Comparison of ENCODE assay signal across 19 cellular contexts in the genomic region with DNA sequence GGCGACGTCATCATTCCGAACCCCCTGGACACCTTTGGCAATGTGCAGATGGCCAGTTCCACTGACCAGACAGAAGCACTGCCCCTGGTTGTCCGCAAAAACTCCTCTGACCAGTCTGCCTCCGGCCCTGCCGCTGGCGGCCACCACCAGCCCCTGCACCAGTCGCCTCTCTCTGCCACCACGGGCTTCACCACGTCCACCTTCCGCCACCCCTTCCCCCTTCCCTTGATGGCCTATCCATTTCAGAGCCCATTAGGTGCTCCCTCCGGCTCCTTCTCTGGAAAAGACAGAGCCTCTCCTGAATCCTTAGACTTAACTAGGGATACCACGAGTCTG. TPM values are rescaled to one million over a fixed set of nuclear protein-coding genes. Genes with fewer than 3 reads are reported as not detected.
"Had no signal": no experiment of that assay in that cellular context is flagged by ENCODE, and none has a peak within 500 bp of the region (broad histone marks: within the 10 kb centered on the region; RNA-seq: fewer than 3 reads in every experiment).

No MANE protein-coding gene starts in this region.

- H3K4me3 Mint-ChIP-seq: activated CD4-positive, alpha-beta T cell treated with anti-CD3 and anti-CD28 coated beads, Interleukin-2, amount 10 ng/mL, durations not matched to agents 24 days and 14 days; activated CD8-positive, alpha-beta memory T cell treated with anti-CD3 and anti-CD28 coated beads, Interleukin-2, amount 10 ng/mL, durations not matched to agents 7 days and 5 days; activated CD8-positive, alpha-beta T cell treated with anti-CD3 and anti-CD28 coated beads for 36 hours; activated naive CD8-positive, alpha-beta T cell treated with anti-CD3 and anti-CD28 coated beads, Interleukin-2, amount 50 U/mL, for 24 hours; activated T-helper 1 cell treated with anti-CD3 and anti-CD28 coated beads, Interleukin-12 subunit alpha, Interleukin-12 subunit beta, Interleukin-2, Interleukin-4 antibody, amounts not matched to agents 30 ng/mL and 10 ng/mL and 1 ng/mL, durations not matched to agents 14 hours and 24 hours and 36 hours; naive thymus-derived CD4-positive, alpha-beta T cell; neural progenitor cell; T-helper 17 cell had no signal

- H3K36me3 Mint-ChIP-seq: activated CD8-positive, alpha-beta memory T cell treated with anti-CD3 and anti-CD28 coated beads, Interleukin-2, amount 10 ng/mL, durations not matched to agents 7 days and 5 days had no signal

- H3K4me1 Mint-ChIP-seq: activated CD4-positive, alpha-beta T cell treated with anti-CD3 and anti-CD28 coated beads, Interleukin-2, amount 10 ng/mL, durations not matched to agents 24 days and 14 days; activated CD8-positive, alpha-beta memory T cell treated with anti-CD3 and anti-CD28 coated beads, Interleukin-2, amount 10 ng/mL, durations not matched to agents 7 days and 5 days; activated naive CD8-positive, alpha-beta T cell treated with anti-CD3 and anti-CD28 coated beads, Interleukin-2, amount 50 U/mL, for 24 hours; T-helper 17 cell had no signal

- H3K9me3 Mint-ChIP-seq: activated CD4-positive, alpha-beta T cell treated with anti-CD3 and anti-CD28 coated beads, Interleukin-2, amount 10 ng/mL, durations not matched to agents 24 days and 14 days; activated CD8-positive, alpha-beta T cell treated with anti-CD3 and anti-CD28 coated beads for 36 hours; activated naive CD8-positive, alpha-beta T cell treated with anti-CD3 and anti-CD28 coated beads, Interleukin-2, amount 50 U/mL, for 24 hours; activated T-helper 1 cell treated with anti-CD3 and anti-CD28 coated beads, Interleukin-12 subunit alpha, Interleukin-12 subunit beta, Interleukin-2, Interleukin-4 antibody, amounts not matched to agents 30 ng/mL and 10 ng/mL and 1 ng/mL, durations not matched to agents 14 hours and 24 hours and 36 hours; neural progenitor cell had no signal

- H3K27ac ChIP-seq: neural progenitor cell, spleen, tibial artery had no signal

- DNase-seq: activated CD4-positive, alpha-beta T cell treated with anti-CD3 and anti-CD28 coated beads, Interleukin-2, amount 10 ng/mL, durations not matched to agents 24 days and 14 days; activated CD8-positive, alpha-beta memory T cell treated with anti-CD3 and anti-CD28 coated beads, Interleukin-2, amount 10 ng/mL, durations not matched to agents 7 days and 5 days; activated CD8-positive, alpha-beta T cell treated with anti-CD3 and anti-CD28 coated beads for 36 hours; activated gamma-delta T cell; activated naive CD4-positive, alpha-beta T cell treated with anti-CD3 and anti-CD28 coated beads, Interleukin-2, amount 50 U/mL, for 16 hours; activated naive CD8-positive, alpha-beta T cell treated with anti-CD3 and anti-CD28 coated beads, Interleukin-2, amount 50 U/mL, for 24 hours; effector memory CD4-positive, alpha-beta T cell; lower lobe of right lung; naive thymus-derived CD4-positive, alpha-beta T cell; spleen; stimulated activated CD4-positive, alpha-beta T cell treated with anti-CD3 and anti-CD28 coated beads, Interleukin-4, amount 100 ng/mL, for 24 hours; stimulated activated naive CD8-positive, alpha-beta T cell treated with anti-CD3 and anti-CD28 coated beads, Interleukin-15, Interleukin-2, amounts not matched to agents 100 U/mL and 50 U/mL, for 24 hours; SW 1271; T-helper 17 cell; tibial artery had no signal

- H3K27ac Mint-ChIP-seq: activated CD4-positive, alpha-beta T cell treated with anti-CD3 and anti-CD28 coated beads, Interleukin-2, amount 10 ng/mL, durations not matched to agents 24 days and 14 days; activated CD8-positive, alpha-beta memory T cell treated with anti-CD3 and anti-CD28 coated beads, Interleukin-2, amount 10 ng/mL, durations not matched to agents 7 days and 5 days; activated CD8-positive, alpha-beta T cell treated with anti-CD3 and anti-CD28 coated beads for 36 hours; activated naive CD8-positive, alpha-beta T cell treated with anti-CD3 and anti-CD28 coated beads, Interleukin-2, amount 50 U/mL, for 24 hours; activated T-helper 1 cell treated with anti-CD3 and anti-CD28 coated beads, Interleukin-12 subunit alpha, Interleukin-12 subunit beta, Interleukin-2, Interleukin-4 antibody, amounts not matched to agents 30 ng/mL and 10 ng/mL and 1 ng/mL, durations not matched to agents 14 hours and 24 hours and 36 hours; naive thymus-derived CD4-positive, alpha-beta T cell; neural progenitor cell; T-helper 17 cell had no signal

- ATAC-seq: activated CD4-positive, CD25-positive, alpha-beta regulatory T cell treated with anti-CD3 and anti-CD28 coated beads, Interleukin-2, amount 50 U/mL, for 24 hours; activated CD8-positive, alpha-beta memory T cell treated with anti-CD3 and anti-CD28 coated beads, Interleukin-2, amount 10 ng/mL, durations not matched to agents 7 days and 5 days; activated CD8-positive, alpha-beta T cell treated with anti-CD3 and anti-CD28 coated beads for 36 hours; activated naive CD8-positive, alpha-beta T cell treated with anti-CD3 and anti-CD28 coated beads, Interleukin-2, amount 50 U/mL, for 24 hours; esophagus mucosa; naive thymus-derived CD4-positive, alpha-beta T cell; stimulated activated naive CD8-positive, alpha-beta T cell treated with anti-CD3 and anti-CD28 coated beads, Interleukin-15, Interleukin-2, amounts not matched to agents 100 U/mL and 50 U/mL, for 24 hours; T-helper 17 cell had no signal

RNA-seq across cellular contexts. Expression of gene PROX1, which starts 10.0 kb away (rescaled TPM):
- total RNA-seq: activated CD4-positive, alpha-beta T cell treated with anti-CD3 and anti-CD28 coated beads, Interleukin-2, amount 10 ng/mL, durations not matched to agents 24 days and 14 days; activated CD8-positive, alpha-beta memory T cell treated with anti-CD3 and anti-CD28 coated beads, Interleukin-2, amount 10 ng/mL, durations not matched to agents 7 days and 5 days; activated T-helper 1 cell treated with anti-CD3 and anti-CD28 coated beads, Interleukin-12 subunit alpha, Interleukin-12 subunit beta, Interleukin-2, Interleukin-4 antibody, amounts not matched to agents 30 ng/mL and 10 ng/mL and 1 ng/mL, durations not matched to agents 14 hours and 24 hours and 36 hours; naive thymus-derived CD4-positive, alpha-beta T cell; T-helper 17 cell had no signal
